ENCODE assay signal across 8 cellular contexts in genomic region chr3:75434937-75435778, GRCh38.
DNase-seq lines count a peak whose midpoint lies in the region; ATAC-seq and TF ChIP-seq lines count a peak whose summit lies in the region.
"Not testable (repeated sequence)": the region's sequence is repeated elsewhere in the genome, so short reads cannot be mapped to it uniquely, and the experiment has no call there.

No MANE protein-coding gene starts in this region.

- H3K4me1 Mint-ChIP-seq in activated T-helper 1 cell treated with anti-CD3 and anti-CD28 coated beads, Interleukin-12 subunit alpha, Interleukin-12 subunit beta, Interleukin-2, Interleukin-4 antibody, amounts not matched to agents 30 ng/mL and 10 ng/mL and 1 ng/mL, durations not matched to agents 14 hours and 24 hours and 36 hours (ENCODE audit: low read depth): peaks cover 13% of the 10 kb centered on the region

- peak overlapping the region; percentile 100 for H3K27ac Mint-ChIP-seq in activated T-helper 1 cell treated with anti-CD3 and anti-CD28 coated beads, Interleukin-12 subunit alpha, Interleukin-12 subunit beta, Interleukin-2, Interleukin-4 antibody, amounts not matched to agents 30 ng/mL and 10 ng/mL and 1 ng/mL, durations not matched to agents 14 hours and 24 hours and 36 hours

- peak overlapping the region; percentile 91 to 95 (median 94) for H3K27ac ChIP-seq in esophagus squamous epithelium
- H3K27ac ChIP-seq in muscle layer of duodenum (ENCODE audit: low read length): not testable (repeated sequence)

- H3K4me1 ChIP-seq in esophagus squamous epithelium: peaks cover 13 to 33% (median 17%) of the 10 kb centered on the region in 3 donors
- H3K4me1 ChIP-seq in muscle layer of duodenum (ENCODE audit: control insufficient read depth in 1 of 2, insufficient read depth in 2 of 2, low read length in 2 of 2): not testable (repeated sequence)

- peak overlapping the region; percentile 66 to 90 (median 85) for H3K4me3 ChIP-seq in esophagus squamous epithelium
- H3K4me3 ChIP-seq in muscle layer of duodenum (ENCODE audit: low read depth in 1 of 2, low read length in 2 of 2): peak overlapping the region; percentile 46 to 73

- peaks cover 0 to 23% (median 0%) of the 10 kb centered on the region in 3 donors for H3K36me3 ChIP-seq in esophagus squamous epithelium
- H3K36me3 ChIP-seq in muscle layer of duodenum (ENCODE audit: control insufficient read depth in 1 of 2, insufficient read depth in 2 of 2, low read length in 2 of 2): not testable (repeated sequence)

- intact Hi-C loops in activated T-helper 1 cell treated with anti-CD3 and anti-CD28 coated beads, Interleukin-12 subunit alpha, Interleukin-12 subunit beta, Interleukin-2, Interleukin-4 antibody, amounts not matched to agents 30 ng/mL and 10 ng/mL and 1 ng/mL, durations not matched to agents 14 hours and 24 hours and 36 hours (cut with micrococcal nuclease): loop anchor here (2.0 to 10.0 kb wide), 3 partner anchors 72 to 350 kb away; partner anchors contain the start of gene ZNF717
- intact Hi-C loops in esophagus squamous epithelium (cut with DNase I): not testable (repeated sequence)

- peak; percentile 98 for ATAC-seq in GM21786 (IDR thresholded peaks at IDR 0.05; ENCODE audit: unreplicated experiment)

- H3K27me3 ChIP-seq in esophagus squamous epithelium; muscle layer of duodenum (ENCODE audit: low read depth, low read length): not testable (repeated sequence)

- not testable (repeated sequence) for H3K9me3 Mint-ChIP-seq in activated T-helper 1 cell treated with anti-CD3 and anti-CD28 coated beads, Interleukin-12 subunit alpha, Interleukin-12 subunit beta, Interleukin-2, Interleukin-4 antibody, amounts not matched to agents 30 ng/mL and 10 ng/mL and 1 ng/mL, durations not matched to agents 14 hours and 24 hours and 36 hours

- H3K27me3 Mint-ChIP-seq in activated T-helper 1 cell treated with anti-CD3 and anti-CD28 coated beads, Interleukin-12 subunit alpha, Interleukin-12 subunit beta, Interleukin-2, Interleukin-4 antibody, amounts not matched to agents 30 ng/mL and 10 ng/mL and 1 ng/mL, durations not matched to agents 14 hours and 24 hours and 36 hours (ENCODE audit: insufficient read depth): not testable (repeated sequence)

- not testable (repeated sequence) for H3K36me3 Mint-ChIP-seq in activated T-helper 1 cell treated with anti-CD3 and anti-CD28 coated beads, Interleukin-12 subunit alpha, Interleukin-12 subunit beta, Interleukin-2, Interleukin-4 antibody, amounts not matched to agents 30 ng/mL and 10 ng/mL and 1 ng/mL, durations not matched to agents 14 hours and 24 hours and 36 hours (ENCODE audit: low read depth)

- WGBS in esophagus squamous epithelium, 2 donors: 0% methylated on average over 9 to 23 of the region's 70 CpGs

- DNase-seq in DMS 273 treated with DMSO at 0.1 percent for 48 hours (lab: John Stamatoyannopoulos, UW) (peak; percentile 95), KG1 (lab: John Stamatoyannopoulos, UW) (peak; percentile 90), RKO (ENCODE audit: low spot score) (peak; percentile 93), esophagus squamous epithelium (lab: John Stamatoyannopoulos, UW) (peak; percentile 96)
- DNase-seq in activated T-helper 1 cell treated with anti-CD3 and anti-CD28 coated beads, Interleukin-12 subunit alpha, Interleukin-12 subunit beta, Interleukin-2, Interleukin-4 antibody, amounts not matched to agents 30 ng/mL and 10 ng/mL and 1 ng/mL, durations not matched to agents 14 hours and 24 hours and 36 hours (ENCODE audit: low spot score): peak; percentile 91
- DNase-seq in stimulated activated CD8-positive, alpha-beta memory T cell treated with anti-CD3 and anti-CD28 coated beads, Interleukin-7, amount 100 ng/mL, for 1 hour (ENCODE audit: low read depth in 2 of 2): peak; percentile 96 to 97

- not testable (repeated sequence) for TF ChIP-seq CTCF in esophagus squamous epithelium (IDR thresholded peaks at IDR 0.05)

- H3K4me3 Mint-ChIP-seq in activated T-helper 1 cell treated with anti-CD3 and anti-CD28 coated beads, Interleukin-12 subunit alpha, Interleukin-12 subunit beta, Interleukin-2, Interleukin-4 antibody, amounts not matched to agents 30 ng/mL and 10 ng/mL and 1 ng/mL, durations not matched to agents 14 hours and 24 hours and 36 hours: peak overlapping the region; percentile 99

- not testable (repeated sequence) for H3K9me3 ChIP-seq in esophagus squamous epithelium; muscle layer of duodenum (ENCODE audit: control insufficient read depth in 1 of 2, low read length in 2 of 2)

- peak in 2 of 4 donors; percentile 57 to 65 for TF ChIP-seq POLR2A in esophagus squamous epithelium (IDR thresholded peaks at IDR 0.05)
